12 cellular contexts compared by ENCODE assay signal in genomic region chr10:124971276-124971675, GRCh38. TPM values are rescaled to one million over a fixed set of nuclear protein-coding genes. Genes with fewer than 3 reads are reported as not detected.
DNase-seq lines count a peak whose midpoint lies in the region; ATAC-seq, FAIRE-seq and TF ChIP-seq lines count a peak whose summit lies in the region.
"Had no signal": no experiment of that assay in that cellular context is flagged by ENCODE, and none has a peak within 500 bp of the region (broad histone marks: within the 10 kb centered on the region; RNA-seq: fewer than 3 reads in every experiment).

No MANE protein-coding gene starts in this region.

- FAIRE-seq in HTR-8/SVneo (lab: Jason Lieb, UNC): no peak

- H3K4me3 ChIP-seq in GM12864 (ENCODE audit: low read depth, low read length) (no peak overlapping the region), mucosa of descending colon (no peak overlapping the region)
- H3K4me3 ChIP-seq: GM23248, stomach had no signal

- intact Hi-C loops in mucosa of descending colon (cut with DNase I, micrococcal nuclease): no loop called here

- no peaks in the 10 kb centered on the region for H3K4me1 ChIP-seq in mucosa of descending colon (ENCODE audit: low read depth)

- TF ChIP-seq CTCF in GM12864 (IDR thresholded peaks at IDR 0.05; ENCODE audit: low read depth, low read length, missing control alignments) (no peak), mucosa of descending colon (IDR thresholded peaks at IDR 0.05) (no peak)

- DNase-seq in GM12864 (ENCODE audit: low read depth) (peak; percentile 47), MV-4-11 (lab: John Stamatoyannopoulos, UW) (peak; percentile 55), myocyte (ENCODE audit: low read depth) (peak; percentile 51), mucosa of descending colon (no peak), HTR-8/SVneo (ENCODE audit: insufficient read length, low spot score) (no peak), ecto neural progenitor cell (ENCODE audit: low spot score) (no peak)
- DNase-seq: activated effector memory CD4-positive, alpha-beta T cell treated with Interleukin-2 at 50 U/mL for 16 hours; dermis blood vessel endothelial cell; GM23248; stomach had no signal

- ATAC-seq in GM21528 (IDR thresholded peaks at IDR 0.05; ENCODE audit: low FRiP score, unreplicated experiment) (peak; percentile 58), mucosa of descending colon (no peak), SK-N-SH treated with all-trans-retinoic acid at 6 μM for 48 hours (no peak)

- H3K9me3 ChIP-seq in mucosa of descending colon: no peaks in the 10 kb centered on the region
- H3K9me3 ChIP-seq: stomach had no signal

- H3K36me3 ChIP-seq in mucosa of descending colon (ENCODE audit: low read depth): no peaks in the 10 kb centered on the region

TF ChIP-seq in SK-N-SH treated with all-trans-retinoic acid at 6 μM for 48 hours, 23 proteins besides CTCF, POLR2A, EP300 and RAD21:
- TF ChIP-seq OSR1 (CRISPR knock-in tag; IDR thresholded peaks at IDR 0.05) (no peak), ZFP30 (CRISPR knock-in tag; IDR thresholded peaks at IDR 0.05) (no peak), ZFP3 (CRISPR knock-in tag; IDR thresholded peaks at IDR 0.05) (no peak), CREB5 (CRISPR knock-in tag; IDR thresholded peaks at IDR 0.05; ENCODE audit: low read depth) (no peak), TSHZ2 (CRISPR knock-in tag; IDR thresholded peaks at IDR 0.05) (no peak), BACH2 (CRISPR knock-in tag; IDR thresholded peaks at IDR 0.05; ENCODE audit: borderline replicate concordance) (no peak), TCF4 (CRISPR knock-in tag; IDR thresholded peaks at IDR 0.05; ENCODE audit: borderline replicate concordance) (no peak), POU6F1 (CRISPR knock-in tag; IDR thresholded peaks at IDR 0.05; ENCODE audit: borderline replicate concordance, low read depth) (no peak), ZNF8 (CRISPR knock-in tag; IDR thresholded peaks at IDR 0.05) (no peak), ESRRG (CRISPR knock-in tag; IDR thresholded peaks at IDR 0.05) (no peak), ZNF70 (CRISPR knock-in tag; IDR thresholded peaks at IDR 0.05) (no peak), TOX (CRISPR knock-in tag; IDR thresholded peaks at IDR 0.05; ENCODE audit: borderline replicate concordance) (no peak), CSRNP3 (CRISPR knock-in tag; IDR thresholded peaks at IDR 0.05) (no peak), ZNF565 (CRISPR knock-in tag; conservative IDR thresholded peaks at IDR 0.05; ENCODE audit: low read depth) (no peak), SNAI2 (CRISPR knock-in tag; IDR thresholded peaks at IDR 0.05) (no peak), ARNTL (CRISPR knock-in tag; IDR thresholded peaks at IDR 0.05; ENCODE audit: borderline replicate concordance, low read depth) (no peak), GLIS3 (CRISPR knock-in tag; IDR thresholded peaks at IDR 0.05) (no peak), CSDC2 (CRISPR knock-in tag; IDR thresholded peaks at IDR 0.05) (no peak), ISL1 (CRISPR knock-in tag; IDR thresholded peaks at IDR 0.05) (no peak), PPARA (CRISPR knock-in tag; IDR thresholded peaks at IDR 0.05; ENCODE audit: borderline replicate concordance) (no peak)
TF ChIP-seq in SK-N-SH treated with all-trans-retinoic acid at 6 μM for 48 hours: peak in this region for 0.

RNA-seq across cellular contexts. Expression of gene ZRANB1, which starts 29.4 kb away (rescaled TPM):
- total RNA-seq in myocyte (28.3 and 31.7 TPM in 2 replicates), mucosa of descending colon (10 to 100 TPM in 2 of 3 donors, 1 to 10 TPM in 1; 9.9 to 31.4 (median 13.5) TPM)
- 10.7 TPM for polyA plus RNA-seq in myocyte (2012)

Comparison
In these comparisons a context has a peak if more than half of its experiments do, and no peak if none do; other contexts are left out.
1. DNase-seq: peak in GM12864 (single experiment), MV-4-11 (single experiment) and myocyte (single experiment); none in mucosa of descending colon (0 of 3), HTR-8/SVneo (single experiment) and ecto neural progenitor cell (single experiment).